19 cellular contexts compared by ENCODE assay signal in genomic region chr2:50658883-50659282, GRCh38.
"Had no signal": no experiment of that assay in that cellular context is flagged by ENCODE, and none has a peak within 500 bp of the region (broad histone marks: within the 10 kb centered on the region; RNA-seq: fewer than 3 reads in every experiment).

No MANE protein-coding gene starts in this region.

- H3K27me3 Mint-ChIP-seq: activated CD4-positive, alpha-beta T cell treated with anti-CD3 and anti-CD28 coated beads, Interleukin-2, amount 10 ng/mL, durations not matched to agents 7 days and 5 days; activated naive CD8-positive, alpha-beta T cell; central memory CD8-positive, alpha-beta T cell; naive B cell; stimulated activated memory B cell treated with anti-CD40 and anti-IgM and Interleukin-4, amounts not matched to agents 10 μg/mL and 1 μg/mL and 100 μg/mL, for 72 hours had no signal

- H3K4me3 Mint-ChIP-seq: activated CD4-positive, alpha-beta T cell treated with anti-CD3 and anti-CD28 coated beads, Interleukin-2, amount 10 ng/mL, durations not matched to agents 7 days and 5 days; activated naive CD8-positive, alpha-beta T cell; central memory CD8-positive, alpha-beta T cell; immature natural killer cell; naive B cell; stimulated activated memory B cell treated with anti-CD40 and anti-IgM and Interleukin-4, amounts not matched to agents 10 μg/mL and 1 μg/mL and 100 μg/mL, for 72 hours had no signal

- H3K4me1 ChIP-seq: body of pancreas, gastrocnemius medialis, heart left ventricle, lower lobe of right lung, parathyroid adenoma had no signal

- ATAC-seq: body of pancreas; gastrocnemius medialis; heart left ventricle; left colon; lower lobe of right lung; stimulated activated memory B cell treated with anti-CD40 and anti-IgM and Interleukin-4, amounts not matched to agents 10 μg/mL and 1 μg/mL and 100 μg/mL, for 72 hours had no signal

- H3K4me1 Mint-ChIP-seq: activated CD4-positive, alpha-beta T cell treated with anti-CD3 and anti-CD28 coated beads, Interleukin-2, amount 10 ng/mL, durations not matched to agents 7 days and 5 days; central memory CD8-positive, alpha-beta T cell; immature natural killer cell; naive B cell; stimulated activated memory B cell treated with anti-CD40 and anti-IgM and Interleukin-4, amounts not matched to agents 10 μg/mL and 1 μg/mL and 100 μg/mL, for 72 hours had no signal

- H3K27ac ChIP-seq: body of pancreas, coronary artery, gastrocnemius medialis, heart left ventricle, lower lobe of right lung, parathyroid adenoma had no signal

- H3K27ac Mint-ChIP-seq: activated CD4-positive, alpha-beta T cell treated with anti-CD3 and anti-CD28 coated beads, Interleukin-2, amount 10 ng/mL, durations not matched to agents 7 days and 5 days; activated naive CD8-positive, alpha-beta T cell; immature natural killer cell; stimulated activated memory B cell treated with anti-CD40 and anti-IgM and Interleukin-4, amounts not matched to agents 10 μg/mL and 1 μg/mL and 100 μg/mL, for 72 hours had no signal

- H3K36me3 ChIP-seq: gastrocnemius medialis, heart left ventricle, lower lobe of right lung had no signal

- H3K36me3 Mint-ChIP-seq: activated naive CD8-positive, alpha-beta T cell; immature natural killer cell; naive B cell; stimulated activated memory B cell treated with anti-CD40 and anti-IgM and Interleukin-4, amounts not matched to agents 10 μg/mL and 1 μg/mL and 100 μg/mL, for 72 hours had no signal

- H3K27me3 ChIP-seq: body of pancreas, gastrocnemius medialis, heart left ventricle had no signal

- H3K4me3 ChIP-seq: body of pancreas, coronary artery, gastrocnemius medialis, heart left ventricle, lower lobe of right lung had no signal

- H3K9ac ChIP-seq: parathyroid adenoma had no signal

- DNase-seq: activated CD4-positive, alpha-beta T cell treated with anti-CD3 and anti-CD28 coated beads, Interleukin-2, amount 10 ng/mL, durations not matched to agents 7 days and 5 days; activated CD4-positive, CD25-positive, alpha-beta regulatory T cell; activated gamma-delta T cell treated with Interleukin-2 at 50 U/mL for 16 hours; amygdala; body of pancreas; gastrocnemius medialis; heart left ventricle; immature natural killer cell; left colon; lower lobe of right lung; naive B cell; retina; stimulated activated CD4-positive, alpha-beta T cell treated with anti-CD3 and anti-CD28 coated beads, Interleukin-2, amount 100 ng/mL, for 48 hours; T-helper 2 cell had no signal

- H2AFZ ChIP-seq: parathyroid adenoma had no signal

- H3K9me3 ChIP-seq: body of pancreas, gastrocnemius medialis, heart left ventricle, lower lobe of right lung had no signal

- H3K79me2 ChIP-seq: parathyroid adenoma had no signal
